Comparison of ENCODE assay signal across 20 cellular contexts in genomic region chr17:76573096-76573495, GRCh38. TPM values are rescaled to one million over a fixed set of nuclear protein-coding genes. Genes with fewer than 3 reads are reported as not detected.
DNase-seq lines count a peak whose midpoint lies in the region; ATAC-seq and TF ChIP-seq lines count a peak whose summit lies in the region.
"Had no signal": no experiment of that assay in that cellular context is flagged by ENCODE, and none has a peak within 500 bp of the region (broad histone marks: within the 10 kb centered on the region; RNA-seq: fewer than 3 reads in every experiment).

No MANE protein-coding gene starts in this region.

- H3K9me2 ChIP-seq in SK-N-SH, result no peaks in the 10 kb centered on the region

- H4K20me1 ChIP-seq in SK-N-SH (ENCODE audit: insufficient read depth), result no peaks in the 10 kb centered on the region

- H3K4me3 Mint-ChIP-seq in T-helper 17 cell, result no peak overlapping the region
- no peak overlapping the region for H3K4me3 Mint-ChIP-seq in activated T-helper 17 cell treated with anti-CD3 and anti-CD28 coated beads, Interleukin-2, amount 50 U/mL, for 72 hours
- H3K4me3 Mint-ChIP-seq: CD8-positive, alpha-beta T cell had no signal

- no peak overlapping the region for H2BK5ac ChIP-seq in neuronal stem cell (ENCODE audit: low read length)
- no peak overlapping the region for H2BK5ac ChIP-seq in mesendoderm (ENCODE audit: low read length)

- no peak overlapping the region for H4K8ac ChIP-seq in neuronal stem cell (ENCODE audit: low read depth, low read length)
- no peak overlapping the region for H4K8ac ChIP-seq in mesendoderm (ENCODE audit: low read depth, low read length)

- H3K27ac ChIP-seq in SK-N-SH (ENCODE audit: low read depth in 2 of 2, low read length in 1 of 2) (no peak overlapping the region), neuronal stem cell (replicated peaks; ENCODE audit: low read length) (no peak overlapping the region), mesendoderm (ENCODE audit: low read depth, low read length) (no peak overlapping the region)
- H3K27ac ChIP-seq: 22Rv1, A549, GM23248 had no signal

- H3K4me3 ChIP-seq in SK-N-SH (ENCODE audit: low read depth in 2 of 2, low read length in 1 of 2) (no peak overlapping the region), neuronal stem cell (ENCODE audit: low read length in 2 of 2) (no peak overlapping the region), H7 (ENCODE audit: insufficient read depth, low read depth, low read length) (no peak overlapping the region), mesendoderm (ENCODE audit: low read length) (no peak overlapping the region)
- H3K4me3 ChIP-seq: A549, GM12878, GM23248 had no signal

- no peaks in the 10 kb centered on the region for H3K27me3 Mint-ChIP-seq in T-helper 17 cell
- H3K27me3 Mint-ChIP-seq in activated T-helper 17 cell treated with anti-CD3 and anti-CD28 coated beads, Interleukin-2, amount 50 U/mL, for 72 hours, result no peaks in the 10 kb centered on the region

- H3K9me3 ChIP-seq in SK-N-SH (no peaks in the 10 kb centered on the region), T-helper 17 cell (ENCODE audit: control insufficient read depth, low read length, poor library complexity, severe bottlenecking) (no peaks in the 10 kb centered on the region), neuronal stem cell (replicated peaks in 1 of 2; ENCODE audit: control insufficient read depth in 2 of 2, insufficient read depth in 1 of 2, low read depth in 1 of 2, low read length in 2 of 2) (no peaks in the 10 kb centered on the region)
- H3K9me3 ChIP-seq: A549 had no signal

- H3K4me1 Mint-ChIP-seq in T-helper 17 cell, result peaks cover 11% of the 10 kb centered on the region
- no peaks in the 10 kb centered on the region for H3K4me1 Mint-ChIP-seq in activated T-helper 17 cell treated with anti-CD3 and anti-CD28 coated beads, Interleukin-2, amount 50 U/mL, for 72 hours

- POLR2A ChIA-PET in SK-N-SH (lab: Yijun Ruan, JAX), result no interaction called here

- H2AK5ac ChIP-seq in neuronal stem cell (ENCODE audit: low read depth, low read length) (peak overlapping the region; percentile 82), mesendoderm (ENCODE audit: low read length) (no peak overlapping the region)

- H3K27me3 ChIP-seq in SK-N-SH (ENCODE audit: insufficient read depth) (no peaks in the 10 kb centered on the region), neuronal stem cell (ENCODE audit: control insufficient read depth in 3 of 3, insufficient read depth in 3 of 3, low read depth in 1 of 3, low read length in 3 of 3) (peaks cover 0 to 10% (median 4%) of the 10 kb centered on the region in 3 experiments), H7 (ENCODE audit: control insufficient read depth, insufficient read depth, low read length) (no peaks in the 10 kb centered on the region), mesendoderm (ENCODE audit: insufficient read depth, low read length, poor library complexity) (no peaks in the 10 kb centered on the region)

- TF ChIP-seq EP300 in SK-N-SH (IDR thresholded peaks at IDR 0.05; ENCODE audit: borderline replicate concordance in 1 of 2, low read depth in 1 of 2, low read length in 1 of 2), result no peak

- H3K9ac ChIP-seq in SK-N-SH (no peak overlapping the region), neuronal stem cell (ENCODE audit: low read depth, low read length, poor library complexity) (no peak overlapping the region), mesendoderm (ENCODE audit: low read length) (no peak overlapping the region)
- H3K9ac ChIP-seq: GM23248 had no signal

- no peaks in the 10 kb centered on the region for H3K9me3 Mint-ChIP-seq in activated T-helper 17 cell treated with anti-CD3 and anti-CD28 coated beads, Interleukin-2, amount 50 U/mL, for 72 hours
- H3K9me3 Mint-ChIP-seq: CD8-positive, alpha-beta T cell had no signal

- H3K36me3 Mint-ChIP-seq in T-helper 17 cell (ENCODE audit: low read depth), result no peaks in the 10 kb centered on the region
- H3K36me3 Mint-ChIP-seq in activated T-helper 17 cell treated with anti-CD3 and anti-CD28 coated beads, Interleukin-2, amount 50 U/mL, for 72 hours (ENCODE audit: low read depth), result no peaks in the 10 kb centered on the region
- H3K36me3 Mint-ChIP-seq: CD8-positive, alpha-beta T cell had no signal

- H3K4me2 ChIP-seq in SK-N-SH, result no peak overlapping the region
- no peak overlapping the region for H3K4me2 ChIP-seq in neuronal stem cell (ENCODE audit: insufficient read depth, low read length, poor library complexity, severe bottlenecking)
- no peak overlapping the region for H3K4me2 ChIP-seq in mesendoderm (ENCODE audit: low read length)
- H3K4me2 ChIP-seq: A549 had no signal

- no peak overlapping the region for H3K56ac ChIP-seq in mesendoderm (ENCODE audit: low read length)

- H2AFZ ChIP-seq in SK-N-SH (ENCODE audit: low read depth) (no peak overlapping the region), neuronal stem cell (ENCODE audit: low read length) (no peak overlapping the region)
- H2AFZ ChIP-seq: GM23248 had no signal

- H3K79me2 ChIP-seq in SK-N-SH (ENCODE audit: insufficient read depth), result no peaks in the 10 kb centered on the region
- H3K79me2 ChIP-seq in mesendoderm (ENCODE audit: control insufficient read depth, insufficient read depth, low read length), result no peaks in the 10 kb centered on the region

- H4K5ac ChIP-seq in mesendoderm (ENCODE audit: low read length), result no peak overlapping the region

- H3K4ac ChIP-seq in neuronal stem cell (ENCODE audit: low read length), result no peak overlapping the region
- no peak overlapping the region for H3K4ac ChIP-seq in mesendoderm (ENCODE audit: low read depth, low read length)

- no peak for TF ChIP-seq RAD21 in SK-N-SH (IDR thresholded peaks at IDR 0.05; ENCODE audit: low read length)

- peak overlapping the region; percentile 31 for H2BK15ac ChIP-seq in neuronal stem cell (ENCODE audit: low read length)
- no peak overlapping the region for H2BK15ac ChIP-seq in mesendoderm (replicated peaks; ENCODE audit: low read depth)

- H3F3A ChIP-seq in SK-N-SH (replicated peaks; ENCODE audit: insufficient read depth), result no peaks in the 10 kb centered on the region

- no peak overlapping the region for H2BK120ac ChIP-seq in neuronal stem cell (ENCODE audit: low read depth, low read length)
- H2BK120ac ChIP-seq in mesendoderm (ENCODE audit: low read depth, low read length), result no peak overlapping the region

- no peaks in the 10 kb centered on the region; a peak in 1 of 4 replicates for H3K4me1 ChIP-seq in SK-N-SH (ENCODE audit: control insufficient read depth in 1 of 2, insufficient read depth in 2 of 2, low read depth in 1 of 2, low read length in 1 of 2)
- peaks cover 8 to 11% of the 10 kb centered on the region in 2 donors for H3K4me1 ChIP-seq in neuronal stem cell (ENCODE audit: control insufficient read depth in 2 of 2, insufficient read depth in 1 of 2, low read depth in 1 of 2, low read length in 2 of 2)
- peaks cover 3% of the 10 kb centered on the region for H3K4me1 ChIP-seq in mesendoderm (ENCODE audit: control insufficient read depth, low read depth, low read length)

- 92% methylated on average over 9 of the region's 10 CpGs for WGBS in SK-N-SH (ENCODE audit: low lambda C conversion rate)
- WGBS in neuronal stem cell (ENCODE audit: extremely low coverage in 2 of 2, insufficient read length in 2 of 2, insufficient replicate concordance in 1 of 2), 2 donors, result no CpG with 5 or more reads among the region's 10 CpGs
- WGBS in mesendoderm (ENCODE audit: extremely low coverage, insufficient coverage, low lambda C conversion rate), result no CpG with 5 or more reads among the region's 10 CpGs

- H3K23ac ChIP-seq in neuronal stem cell (ENCODE audit: low read depth, low read length, poor library complexity) (no peak overlapping the region), mesendoderm (ENCODE audit: low read length) (no peak overlapping the region)

- H3K36me3 ChIP-seq in SK-N-SH (replicated peaks in 1 of 2; ENCODE audit: control insufficient read depth in 1 of 2, insufficient read depth in 2 of 2, low read length in 1 of 2) (no peaks in the 10 kb centered on the region), neuronal stem cell (replicated peaks in 1 of 2; ENCODE audit: control insufficient read depth in 2 of 2, insufficient read depth in 2 of 2, low read length in 2 of 2) (no peaks in the 10 kb centered on the region), H7 (replicated peaks; ENCODE audit: control insufficient read depth, insufficient read depth, low read length) (no peaks in the 10 kb centered on the region), mesendoderm (ENCODE audit: control insufficient read depth, insufficient read depth, low read length) (no peaks in the 10 kb centered on the region)

- no peak for TF ChIP-seq CTCF in SK-N-SH (IDR thresholded peaks at IDR 0.05)

- H2BK12ac ChIP-seq in neuronal stem cell (ENCODE audit: low read length), result no peak overlapping the region

- CTCF ChIA-PET in SK-N-SH (lab: Yijun Ruan, JAX), result interaction anchor here (2.0 to 8.8 kb wide), 4 partner anchors 14 to 108 kb away, joined by 6 to 89 read pairs (median 29); no protein-coding TSS in a partner anchor

- ATAC-seq in SK-N-SH treated with all-trans-retinoic acid at 6 μM for 48 hours (no peak), T-helper 17 cell (no peak)
- no peak for ATAC-seq in activated T-helper 17 cell treated with anti-CD3 and anti-CD28 coated beads, Interleukin-2, amount 50 U/mL, for 72 hours (replicated peaks)
- ATAC-seq: A549; CD8-positive, alpha-beta T cell; GM12878 had no signal

- DNase-seq in SK-N-SH (peak; percentile 28), T-helper 17 cell (no peak), neuronal stem cell (ENCODE audit: low spot score) (no peak), H7 (no peak), mesendoderm (no peak)
- DNase-seq: AML-193; CD8-positive, alpha-beta T cell; DMS 273 treated with DMSO at 0.1 percent for 48 hours; DMS53; DND-41; EL; GM23248; HCEC 1CT had no signal

- H3K18ac ChIP-seq in neuronal stem cell (ENCODE audit: low read length) (peak overlapping the region; percentile 86), mesendoderm (ENCODE audit: low read length) (no peak overlapping the region)

- H3K14ac ChIP-seq in neuronal stem cell (ENCODE audit: low read length), result no peak overlapping the region

- H3K79me1 ChIP-seq in neuronal stem cell (ENCODE audit: low read depth, low read length) (no peaks in the 10 kb centered on the region), mesendoderm (ENCODE audit: low read length) (no peaks in the 10 kb centered on the region)

- peak overlapping the region; percentile 37 for H3K27ac Mint-ChIP-seq in T-helper 17 cell
- no peak overlapping the region for H3K27ac Mint-ChIP-seq in activated T-helper 17 cell treated with anti-CD3 and anti-CD28 coated beads, Interleukin-2, amount 50 U/mL, for 72 hours
- H3K27ac Mint-ChIP-seq: CD8-positive, alpha-beta T cell had no signal

- no peak overlapping the region for H4K91ac ChIP-seq in neuronal stem cell (ENCODE audit: low read depth, low read length, poor library complexity)

RNA-seq across cellular contexts. Expression of gene ST6GALNAC2, which starts 12.6 kb away (rescaled TPM):
- polyA plus RNA-seq in SK-N-SH (2012; rRNA removed), result 0.57 and 0.94 TPM in 2 replicates
- polyA plus RNA-seq in SK-N-SH (2012; cell fraction: cytosol; rRNA removed), result 0.44 and 0.60 TPM in 2 replicates
- polyA plus RNA-seq in SK-N-SH (2012; cell fraction: nucleus; rRNA removed), result 0.49 and 1.7 TPM in 2 replicates
- total RNA-seq in T-helper 17 cell, result 1 to 10 TPM in 1 of 2 donors, under 1 TPM in 1; 0.68 to 2.2 TPM
- 0.35 TPM for polyA plus RNA-seq in neuronal stem cell (2013, experiment 1 of 2)
- 0.50 TPM for polyA plus RNA-seq in neuronal stem cell (2013, experiment 2 of 2)
- 1.7 and 2.4 TPM in 2 replicates for total RNA-seq in H7 (2014; rRNA removed; shearing (Covaris generic))
- polyA plus RNA-seq in mesendoderm (2013, experiment 1 of 2), result 0.04 TPM
- polyA plus RNA-seq in mesendoderm (2013, experiment 2 of 2), result 0.04 TPM
- total RNA-seq in activated T-helper 17 cell treated with anti-CD3 and anti-CD28 coated beads, Interleukin-2, amount 50 U/mL, for 72 hours, result under 1 TPM in 1 of 2 donors, not detected in 1; 0.29 TPM

RNA-seq across cellular contexts. Expression of gene PRCD, which starts 33.3 kb away (rescaled TPM):
- polyA plus RNA-seq in SK-N-SH (2012; rRNA removed), result 2.2 and 5.0 TPM in 2 replicates
- polyA plus RNA-seq in SK-N-SH (2012; cell fraction: cytosol; rRNA removed), result 5.8 and 8.0 TPM in 2 replicates
- 5.6 and 13.2 TPM in 2 replicates for polyA plus RNA-seq in SK-N-SH (2012; cell fraction: nucleus; rRNA removed)
- 1 to 10 TPM in 1 of 2 donors, not detected in 1; 1.1 TPM for total RNA-seq in T-helper 17 cell
- 1.4 TPM for polyA plus RNA-seq in neuronal stem cell (2013, experiment 1 of 2)
- polyA plus RNA-seq in neuronal stem cell (2013, experiment 2 of 2), result 1.2 TPM
- total RNA-seq in H7 (2014; rRNA removed; shearing (Covaris generic)), result 0.70 and 0.83 TPM in 2 replicates
- 0.59 TPM for polyA plus RNA-seq in mesendoderm (2013, experiment 1 of 2)
- 0.55 TPM for polyA plus RNA-seq in mesendoderm (2013, experiment 2 of 2)
- not detected for total RNA-seq in activated T-helper 17 cell treated with anti-CD3 and anti-CD28 coated beads, Interleukin-2, amount 50 U/mL, for 72 hours
- total RNA-seq: CD8-positive, alpha-beta T cell; H4; HT-29 had no signal
- polyA plus RNA-seq: A549 had no signal

RNA-seq across cellular contexts. Expression of gene CYGB, which starts 35.6 kb away (rescaled TPM):
- polyA plus RNA-seq in SK-N-SH (2012; rRNA removed), result 1.7 and 3.7 TPM in 2 replicates
- polyA plus RNA-seq in SK-N-SH (2012; cell fraction: cytosol; rRNA removed), result 1.3 and 3.2 TPM in 2 replicates
- polyA plus RNA-seq in SK-N-SH (2012; cell fraction: nucleus; rRNA removed), result 1.1 and 1.7 TPM in 2 replicates
- not detected for total RNA-seq in T-helper 17 cell
- polyA plus RNA-seq in neuronal stem cell (2013, experiment 1 of 2), result 0.98 TPM
- 0.96 TPM for polyA plus RNA-seq in neuronal stem cell (2013, experiment 2 of 2)
- total RNA-seq in H7 (2014; rRNA removed; shearing (Covaris generic)), result 1.4 and 3.5 TPM in 2 replicates
- 0.88 TPM for polyA plus RNA-seq in mesendoderm (2013, experiment 1 of 2)
- 0.88 TPM for polyA plus RNA-seq in mesendoderm (2013, experiment 2 of 2)
- total RNA-seq in activated T-helper 17 cell treated with anti-CD3 and anti-CD28 coated beads, Interleukin-2, amount 50 U/mL, for 72 hours, result not detected
- total RNA-seq: HT-29 had no signal
- polyA plus RNA-seq: GM12878 had no signal
